Comparison of ENCODE assay signal across 19 cellular contexts in the genomic region with DNA sequence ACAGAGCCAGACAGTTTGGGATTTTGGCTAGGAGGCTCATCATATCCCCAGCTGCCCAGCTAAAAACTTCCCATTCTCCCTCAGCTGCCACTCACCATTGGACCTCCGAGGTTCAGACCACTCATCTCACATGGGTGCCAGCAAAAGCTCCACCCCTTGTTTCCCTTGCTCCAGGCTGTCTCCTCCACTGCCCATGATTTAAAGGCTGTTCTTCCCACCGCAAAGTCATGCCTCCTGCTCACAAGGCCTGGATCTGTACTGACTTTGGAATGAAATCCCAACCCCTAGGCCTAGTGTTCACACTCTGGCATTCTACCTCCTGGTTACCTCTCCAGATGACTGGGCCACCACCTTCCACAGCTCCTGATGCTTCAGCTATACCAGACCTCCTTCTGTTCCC.
DNase-seq lines count a peak whose midpoint lies in the region; ATAC-seq, FAIRE-seq and TF ChIP-seq lines count a peak whose summit lies in the region.
"Had no signal": no experiment of that assay in that cellular context is flagged by ENCODE, and none has a peak within 500 bp of the region (broad histone marks: within the 10 kb centered on the region; RNA-seq: fewer than 3 reads in every experiment).

No MANE protein-coding gene starts in this region.

- H2BK5ac ChIP-seq in IMR-90 (ENCODE audit: low read depth, low read length, poor library complexity, severe bottlenecking), result no peak overlapping the region

- H2BK15ac ChIP-seq in IMR-90 (ENCODE audit: low read depth, low read length), result peak overlapping the region; percentile 5; the same call in 1 of the 3 replicates

- no peak overlapping the region for H2AK9ac ChIP-seq in IMR-90 (replicated peaks; ENCODE audit: low read depth, low read length, poor library complexity)

- peak overlapping the region; percentile 8; the same call in 1 of the 2 replicates for H2BK20ac ChIP-seq in IMR-90 (ENCODE audit: low read depth, low read length)

- no peak overlapping the region for H4K8ac ChIP-seq in IMR-90 (ENCODE audit: low read depth in 2 of 2, low read length in 2 of 2)

- no peak overlapping the region for H3K18ac ChIP-seq in IMR-90 (ENCODE audit: low read depth, low read length)

- POLR2A ChIA-PET in IMR-90 (lab: Charles Lee; ENCODE audit: unreplicated experiment), result no interaction called here

- no peaks in the 10 kb centered on the region for H3K9me3 Mint-ChIP-seq in astrocyte (ENCODE audit: unreplicated experiment)
- H3K9me3 Mint-ChIP-seq: CD8-positive, alpha-beta T cell had no signal

- no peaks in the 10 kb centered on the region for H3K79me1 ChIP-seq in IMR-90 (ENCODE audit: low read depth in 1 of 2, low read length in 2 of 2)

- H3K27ac ChIP-seq in IMR-90 (ENCODE audit: insufficient read depth, low read length), result no peak overlapping the region
- H3K27ac ChIP-seq in astrocyte (ENCODE audit: low read depth, low read length), result no peak overlapping the region
- H3K27ac ChIP-seq: BLaER1 treated with 17β-estradiol and CSF1 and Interleukin-3, amounts not matched to agents 10 nM and 100 nM had no signal

- H3K23ac ChIP-seq in IMR-90 (ENCODE audit: low read depth, low read length), result no peak overlapping the region

- FAIRE-seq in astrocyte (lab: Jason Lieb, UNC), result no peak
- FAIRE-seq: GM12892, GM18507, H1, HepG2 had no signal

- H3K36me3 ChIP-seq in IMR-90 (ENCODE audit: control insufficient read depth, insufficient read depth, low read length) (no peaks in the 10 kb centered on the region), astrocyte (ENCODE audit: insufficient read depth, low read length) (no peaks in the 10 kb centered on the region)
- H3K36me3 ChIP-seq: BLaER1 treated with 17β-estradiol and CSF1 and Interleukin-3, amounts not matched to agents 10 nM and 100 nM had no signal

- no peak overlapping the region for H4K91ac ChIP-seq in IMR-90 (ENCODE audit: insufficient read depth, low read depth, low read length)

- no peak overlapping the region for H3K14ac ChIP-seq in IMR-90 (replicated peaks; ENCODE audit: low read depth, low read length)

- peak overlapping the region; percentile 14 for H3K4me3 Mint-ChIP-seq in astrocyte (ENCODE audit: unreplicated experiment)
- H3K4me3 Mint-ChIP-seq: B cell; CD8-positive, alpha-beta T cell; H9 had no signal

- in situ Hi-C loops in IMR-90 (cut with MboI; ENCODE audit: low sequenced_read_pairs), result no loop called here

- no peak for ATAC-seq in IMR-90 (ENCODE audit: low read depth)
- no peak for ATAC-seq in GM19023 (IDR thresholded peaks at IDR 0.05; ENCODE audit: unreplicated experiment)
- no peak for ATAC-seq in GM19455 (IDR thresholded peaks at IDR 0.05; ENCODE audit: unreplicated experiment)
- ATAC-seq: CD8-positive, alpha-beta T cell; HepG2 had no signal

- H2AK5ac ChIP-seq in IMR-90 (ENCODE audit: low read depth, low read length), result peak overlapping the region; percentile 20; the same call in 1 of the 2 replicates

- H2AFZ ChIP-seq in IMR-90 (replicated peaks; ENCODE audit: low read length, poor library complexity) (no peak overlapping the region), astrocyte (ENCODE audit: low read depth, low read length) (no peak overlapping the region)

- peaks cover 2% of the 10 kb centered on the region for H3K27me3 Mint-ChIP-seq in astrocyte (ENCODE audit: low read depth, unreplicated experiment)
- H3K27me3 Mint-ChIP-seq: B cell had no signal

- no peak overlapping the region; the same call in 1 of the 2 replicates for H3K4ac ChIP-seq in IMR-90 (ENCODE audit: low read depth, low read length)

- peaks cover 7% of the 10 kb centered on the region for H3K4me1 ChIP-seq in IMR-90 (ENCODE audit: control insufficient read depth, insufficient read depth, low read length)
- peaks cover 17% of the 10 kb centered on the region for H3K4me1 ChIP-seq in astrocyte (ENCODE audit: insufficient read depth, low read length)
- H3K4me1 ChIP-seq: BLaER1 treated with 17β-estradiol and CSF1 and Interleukin-3, amounts not matched to agents 10 nM and 100 nM had no signal

- TF ChIP-seq CTCF in IMR-90 (conservative IDR thresholded peaks at IDR 0.05; ENCODE audit: low read depth, low read length) (no peak), astrocyte (IDR thresholded peaks at IDR 0.05; ENCODE audit: insufficient read depth, low read depth, low read length) (no peak)

- H3K9me3 ChIP-seq in IMR-90 (ENCODE audit: control insufficient read depth, insufficient read depth, low read length), result no peaks in the 10 kb centered on the region
- H3K9me3 ChIP-seq in astrocyte (ENCODE audit: insufficient read depth, low read depth, low read length), result no peaks in the 10 kb centered on the region

- TF ChIP-seq RAD21 in IMR-90 (IDR thresholded peaks at IDR 0.05; ENCODE audit: low read length), result no peak

- no peak overlapping the region for H2BK120ac ChIP-seq in IMR-90 (ENCODE audit: low read depth, low read length)

- no peak overlapping the region for H3K27ac Mint-ChIP-seq in astrocyte (ENCODE audit: unreplicated experiment)
- H3K27ac Mint-ChIP-seq: B cell; CD8-positive, alpha-beta T cell; H9 had no signal

- H4K5ac ChIP-seq in IMR-90 (ENCODE audit: low read depth, low read length), result no peak overlapping the region

- no peak overlapping the region for H3K9ac ChIP-seq in IMR-90 (ENCODE audit: low read depth, low read length)
- H3K9ac ChIP-seq in astrocyte (ENCODE audit: low read length), result no peak overlapping the region
- H3K9ac ChIP-seq: BLaER1 treated with 17β-estradiol and CSF1 and Interleukin-3, amounts not matched to agents 10 nM and 100 nM had no signal

- BruUV-seq in IMR-90 (replicated peaks; lab: Mats Ljungman, UMichigan), result no TSS peak

- WGBS in IMR-90 (ENCODE audit: extremely low coverage in 2 of 2, insufficient read length in 1 of 2), 2 experiments, result 33% methylated on average over 1 of the region's 2 CpGs; no CpG with 5 or more reads in 1 of the 2 experiments

- H3K79me2 ChIP-seq in astrocyte (ENCODE audit: insufficient read depth, low read length), result no peaks in the 10 kb centered on the region

- intact Hi-C loops in IMR-90 (cut with micrococcal nuclease), result no loop called here

- 0 out of 2 replicates have a peak, but pooled peaks cover 6% of the 10 kb centered on the region for H3K9me1 ChIP-seq in IMR-90 (ENCODE audit: insufficient read depth, low read length)

- H3K4me2 ChIP-seq in IMR-90 (ENCODE audit: low read depth, low read length) (no peak overlapping the region), astrocyte (ENCODE audit: low read length) (no peak overlapping the region)
- H3K4me2 ChIP-seq: BLaER1 treated with 17β-estradiol and CSF1 and Interleukin-3, amounts not matched to agents 10 nM and 100 nM had no signal

- CTCF ChIA-PET in IMR-90 (lab: Yijun Ruan, JAX), result no interaction called here

- dilution Hi-C loops in IMR-90 (cut with HindIII; ENCODE audit: low sequenced_read_pairs, unreplicated experiment), result no loop called here

- TF ChIP-seq POLR2A in IMR-90 (IDR thresholded peaks at IDR 0.05; ENCODE audit: low read depth, low read length), result no peak

- DNase-seq in IMR-90, result no peak
- no peak for DNase-seq in astrocyte (ENCODE audit: low read depth)
- peak; percentile 36 for DNase-seq in glomerular visceral epithelial cell (ENCODE audit: extremely low spot score)
- no peak for DNase-seq in NCI-H1092 (lab: John Stamatoyannopoulos, UW)
- no peak for DNase-seq in NCI-H82 (lab: John Stamatoyannopoulos, UW)
- DNase-seq: Calu3; CD8-positive, alpha-beta T cell; DMS53; DND-41; GDM1; H9 had no signal

- H3K4me1 Mint-ChIP-seq in astrocyte (ENCODE audit: low read depth, unreplicated experiment), result peaks cover 12% of the 10 kb centered on the region

- H3K27me3 ChIP-seq in IMR-90 (ENCODE audit: control insufficient read depth, insufficient read depth, low read length) (no peaks in the 10 kb centered on the region), astrocyte (ENCODE audit: insufficient read depth, low read length) (no peaks in the 10 kb centered on the region)
- H3K27me3 ChIP-seq: BLaER1 treated with 17β-estradiol and CSF1 and Interleukin-3, amounts not matched to agents 10 nM and 100 nM had no signal

- H4K20me1 ChIP-seq in IMR-90 (ENCODE audit: insufficient read depth, low read length) (no peaks in the 10 kb centered on the region), astrocyte (ENCODE audit: insufficient read depth, low read length) (no peaks in the 10 kb centered on the region)
- H4K20me1 ChIP-seq: BLaER1 treated with 17β-estradiol and CSF1 and Interleukin-3, amounts not matched to agents 10 nM and 100 nM had no signal

- H3K36me3 Mint-ChIP-seq in astrocyte (ENCODE audit: low read depth, unreplicated experiment), result no peaks in the 10 kb centered on the region
- H3K36me3 Mint-ChIP-seq: CD8-positive, alpha-beta T cell had no signal

- no peak overlapping the region for H3K56ac ChIP-seq in IMR-90 (ENCODE audit: extremely low read depth, insufficient read depth, low read length)

- H3K4me3 ChIP-seq in IMR-90 (ENCODE audit: insufficient read depth, low read depth, low read length), result no peak overlapping the region
- no peak overlapping the region for H3K4me3 ChIP-seq in astrocyte (ENCODE audit: insufficient read depth, low read depth, low read length)
- H3K4me3 ChIP-seq: BLaER1 treated with 17β-estradiol and CSF1 and Interleukin-3, amounts not matched to agents 10 nM and 100 nM had no signal

TF ChIP-seq in IMR-90, 13 proteins besides CTCF, POLR2A, EP300 and RAD21:
- no peak for TF ChIP-seq MAFK (IDR thresholded peaks at IDR 0.05; ENCODE audit: low read depth, low read length)
